In the genomic region with DNA sequence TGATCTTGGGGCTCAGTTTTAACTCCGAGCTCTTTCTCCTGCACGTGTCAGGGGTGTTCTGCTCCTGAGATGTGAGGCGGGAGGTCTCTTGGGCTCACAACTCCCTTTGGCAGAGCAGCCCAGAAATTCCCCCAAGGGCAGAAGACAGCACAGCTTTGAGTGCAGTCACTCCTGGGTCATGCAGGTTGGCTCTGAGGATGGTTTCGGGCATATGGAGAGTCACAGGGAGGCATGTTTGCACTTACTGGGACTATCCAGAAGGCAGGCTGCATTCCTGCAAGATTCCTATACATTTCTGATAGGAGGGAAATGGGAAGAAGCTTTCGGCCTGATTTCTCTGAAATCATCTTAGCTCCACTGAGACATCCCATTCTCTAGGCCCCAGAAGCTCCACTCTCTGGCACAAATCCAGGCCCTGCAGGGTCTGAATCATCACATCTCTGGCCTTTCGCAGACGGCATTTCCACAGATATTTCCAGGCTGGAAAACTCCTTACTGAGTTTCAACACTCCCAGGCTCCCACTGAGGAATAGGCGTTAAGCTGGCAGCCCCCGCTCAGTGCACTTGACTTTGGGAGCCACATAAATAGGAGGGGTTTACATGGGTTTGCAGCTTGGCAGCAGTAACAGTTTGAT, we compare ENCODE assay signal across 11 cellular contexts. TPM values are rescaled to one million over a fixed set of nuclear protein-coding genes. Genes with fewer than 3 reads are reported as not detected.
DNase-seq lines count a peak whose midpoint lies in the region; ATAC-seq and TF ChIP-seq lines count a peak whose summit lies in the region.
"Had no signal": no experiment of that assay in that cellular context is flagged by ENCODE, and none has a peak within 500 bp of the region (broad histone marks: within the 10 kb centered on the region; RNA-seq: fewer than 3 reads in every experiment).

No MANE protein-coding gene starts in this region.

- intact Hi-C loops in left cardiac atrium (cut with DNase I), result no loop called here

- peaks cover 45% of the 10 kb centered on the region for H3K79me2 ChIP-seq in GM23248 (ENCODE audit: insufficient read depth)

- no peaks in the 10 kb centered on the region for H4K20me1 ChIP-seq in GM23248 (ENCODE audit: insufficient read depth)

- H3K36me3 ChIP-seq in GM23248 (ENCODE audit: low read depth), result peaks cover 5% of the 10 kb centered on the region; the same call in 1 of the 2 replicates

- whole genome bisulfite sequencing in GM23248 (ENCODE audit: low coverage in 1 of 2, low lambda C conversion rate in 2 of 2, missing lambda C conversion rate in 2 of 2), 2 experiments, result 50 to 51% methylated on average over 9 of the region's 9 CpGs

- peaks cover 22% of the 10 kb centered on the region for H3K4me1 Mint-ChIP-seq in activated T-cell treated with anti-CD3 and anti-CD28 coated beads, Interleukin-2, amount 50 U/mL, for 24 hours (ENCODE audit: low read depth)
- H3K4me1 Mint-ChIP-seq: memory B cell had no signal

- TF ChIP-seq CTCF in retinal pigment epithelial cell (conservative IDR thresholded peaks at IDR 0.05; ENCODE audit: low read depth, low read length), result no peak

- H3K9me3 ChIP-seq in GM23248 (ENCODE audit: low read depth), result no peaks in the 10 kb centered on the region

- no peaks in the 10 kb centered on the region for H3K9me3 Mint-ChIP-seq in activated T-cell treated with anti-CD3 and anti-CD28 coated beads, Interleukin-2, amount 50 U/mL, for 24 hours
- H3K9me3 Mint-ChIP-seq: memory B cell had no signal

- peaks cover 29% of the 10 kb centered on the region for H3F3A ChIP-seq in GM23248 (ENCODE audit: insufficient read depth)

- no peaks in the 10 kb centered on the region for H3K9me2 ChIP-seq in GM23248 (ENCODE audit: insufficient read depth)

- H2AFZ ChIP-seq in GM23248, result peak overlapping the region; percentile 27; the same call in 1 of the 2 replicates

- H3K9ac ChIP-seq in GM23248, result peak overlapping the region; percentile 43

- H3K36me3 Mint-ChIP-seq in activated T-cell treated with anti-CD3 and anti-CD28 coated beads, Interleukin-2, amount 50 U/mL, for 24 hours (ENCODE audit: low read depth), result peaks cover 14% of the 10 kb centered on the region

- H3K4me3 ChIP-seq in GM23248 (no peak overlapping the region), retinal pigment epithelial cell (ENCODE audit: low read length) (no peak overlapping the region)

- peak overlapping the region; percentile 54 for H3K27ac ChIP-seq in GM23248

- no peaks in the 10 kb centered on the region for H3K27me3 ChIP-seq in GM23248 (replicated peaks; ENCODE audit: insufficient read depth)

- H3K27me3 Mint-ChIP-seq in activated T-cell treated with anti-CD3 and anti-CD28 coated beads, Interleukin-2, amount 50 U/mL, for 24 hours, result no peaks in the 10 kb centered on the region

- ATAC-seq in left cardiac atrium, result peak; percentile 71 to 91

- H3K4me2 ChIP-seq in GM23248 (ENCODE audit: unreplicated experiment), result peak overlapping the region; percentile 36

- in situ Hi-C loops in GM23248 (cut with MboI), result no loop called here

- no peak overlapping the region for H3K27ac Mint-ChIP-seq in activated T-cell treated with anti-CD3 and anti-CD28 coated beads, Interleukin-2, amount 50 U/mL, for 24 hours
- H3K27ac Mint-ChIP-seq: memory B cell had no signal

- DNase-seq in GM23248, result peak; percentile 93
- peak in 32 of 56 donors; percentile 30 to 81 (median 53) for DNase-seq in amygdala (lab: John Stamatoyannopoulos, UW)
- peak; percentile 77 for DNase-seq in left cardiac atrium
- peak; percentile 81 for DNase-seq in retinal pigment epithelial cell (ENCODE audit: low read depth)
- no peak for DNase-seq in COR-L47 (lab: John Stamatoyannopoulos, UW)
- DNase-seq in activated T-cell treated with anti-CD3 and anti-CD28 coated beads, Interleukin-2, amount 50 U/mL, for 24 hours, result no peak
- no peak for DNase-seq in DMS79 treated with DMSO at 0.1 percent for 48 hours (lab: John Stamatoyannopoulos, UW)
- no peak for DNase-seq in iPS-NIHi7 (ENCODE audit: extremely low spot score)
- DNase-seq: activated T-cell treated with anti-CD3 and anti-CD28 coated beads, Interleukin-2, amount 50 U/mL, for 1 hour; NCI-H526 treated with DMSO at 0.1 percent for 48 hours had no signal

- H3K4me1 ChIP-seq in GM23248 (ENCODE audit: insufficient read depth), result peaks cover 19% of the 10 kb centered on the region

- no peak overlapping the region for H3K4me3 Mint-ChIP-seq in activated T-cell treated with anti-CD3 and anti-CD28 coated beads, Interleukin-2, amount 50 U/mL, for 24 hours
- H3K4me3 Mint-ChIP-seq: memory B cell had no signal

RNA-seq across cellular contexts. Expression of gene AGPAT4, which starts 39.8 kb away (rescaled TPM):
- 3.0 and 3.4 TPM in 2 replicates for total RNA-seq in GM23248 (2014; rRNA removed; shearing (Covaris generic))
- 3.9 and 4.8 TPM in 2 replicates for polyA plus RNA-seq in GM23248 (2016; fragmentation: Nextera tagmentation; extraction: Ambion mirVana)
- total RNA-seq in left cardiac atrium, result 1 to 10 TPM; 2.9 to 4.6 TPM

Comparison
In these comparisons a context has a peak if more than half of its experiments do, and no peak if none do; other contexts are left out.
1. DNase-seq: peak in GM23248 (single experiment), amygdala (32 of 56), left cardiac atrium (single experiment) and retinal pigment epithelial cell (single experiment); none in COR-L47 (single experiment), activated T-cell treated with anti-CD3 and anti-CD28 coated beads, Interleukin-2, amount 50 U/mL, for 24 hours (single experiment), DMS79 treated with DMSO at 0.1 percent for 48 hours (single experiment) and iPS-NIHi7 (single experiment).